Comparison of ENCODE assay signal across 8 cellular contexts in the genomic region with DNA sequence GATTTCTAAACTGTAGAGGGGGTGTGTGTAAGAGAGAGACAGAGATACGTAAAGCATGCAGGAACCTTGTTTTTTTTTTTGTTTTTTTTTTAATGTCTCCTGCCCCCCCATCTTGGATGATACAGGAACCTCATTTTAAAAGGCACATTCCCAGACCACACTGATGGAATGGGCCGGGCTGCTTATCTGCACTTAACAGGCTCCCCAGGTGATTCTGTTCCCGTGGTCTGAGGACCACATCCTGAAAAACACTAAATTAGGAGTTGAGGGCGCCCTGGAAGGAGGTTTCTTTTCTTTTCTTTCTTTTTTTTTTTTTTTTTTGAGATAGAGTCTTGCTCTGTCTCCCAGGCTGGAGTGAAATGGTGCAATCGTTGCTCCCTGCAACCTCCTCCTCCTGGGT. TPM values are rescaled to one million over a fixed set of nuclear protein-coding genes. Genes with fewer than 3 reads are reported as not detected.
"Had no signal": no experiment of that assay in that cellular context is flagged by ENCODE, and none has a peak within 500 bp of the region (broad histone marks: within the 10 kb centered on the region; RNA-seq: fewer than 3 reads in every experiment).

No MANE protein-coding gene starts in this region.

- H3K4me2 ChIP-seq: GM23338 had no signal

- DNase-seq: H9, HCEC 1CT, IMR-90 had no signal

- H3K4me3 ChIP-seq: GM23338 had no signal

- ATAC-seq: GM23338 had no signal

- H2AFZ ChIP-seq: GM23338 had no signal

- FAIRE-seq: H1, H54, HTR-8/SVneo had no signal

RNA-seq across cellular contexts. Expression of gene DNAI2, which starts 46.4 kb away (rescaled TPM):
- total RNA-seq: GM23338, H9, HT-29, IMR-90 had no signal
- polyA plus RNA-seq: IMR-90 had no signal
